ENCODE assay signal across 2 cellular contexts in the genomic region with DNA sequence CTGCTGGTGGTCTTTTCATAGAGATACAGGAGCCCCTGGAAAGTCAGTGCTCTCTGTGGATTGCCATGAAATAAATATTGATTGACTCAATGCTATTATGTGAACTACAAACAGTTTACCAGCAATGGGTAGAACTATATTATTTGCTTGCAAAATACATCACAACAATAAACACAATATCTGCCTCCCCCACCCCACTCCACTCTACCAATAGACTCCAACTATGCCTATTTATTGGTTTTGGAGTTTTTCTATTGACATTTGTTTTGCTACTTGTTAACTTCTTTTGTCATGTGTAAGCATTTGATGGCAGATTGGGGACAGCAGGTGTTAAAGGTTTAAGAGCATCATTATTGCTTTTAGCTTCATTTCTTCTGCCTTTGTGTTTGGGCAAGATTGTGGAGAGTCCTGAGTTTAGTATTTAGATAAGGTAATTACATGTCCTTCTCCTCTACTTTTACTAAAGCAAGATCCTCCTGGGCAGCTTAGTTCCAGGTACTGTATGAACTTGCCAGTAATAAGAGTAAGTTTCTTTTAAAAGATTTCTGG.
TF ChIP-seq lines count a peak whose summit lies in the region.

No MANE protein-coding gene starts in this region.

TF ChIP-seq in HepG2, 621 proteins besides CTCF, POLR2A, EP300 and RAD21:
- TF ChIP-seq ZNF839 (CRISPR knock-in tag; IDR thresholded peaks at IDR 0.05; ENCODE audit: borderline replicate concordance) (no peak), ZNF24 (IDR thresholded peaks at IDR 0.05) (peak; percentile 82), POLR2G (IDR thresholded peaks at IDR 0.05; ENCODE audit: low read depth, low read length) (0 out of 2 replicates have a peak, but pooled peaks have one; percentile 40), POLR2AphosphoS5 (IDR thresholded peaks at IDR 0.05; ENCODE audit: low read depth, low read length) (peak; percentile 30; the same call in 1 of the 2 replicates), NFYC (CRISPR knock-in tag; IDR thresholded peaks at IDR 0.05) (no peak), RBFOX2 (IDR thresholded peaks at IDR 0.05; ENCODE audit: low read depth, low read length) (peak; percentile 73), FOXP1 (IDR thresholded peaks at IDR 0.05) (no peak), FOXP1 (CRISPR knock-in tag; IDR thresholded peaks at IDR 0.05) (0 out of 2 replicates have a peak, but pooled peaks have one; percentile 7), POLR2AphosphoS2 (IDR thresholded peaks at IDR 0.05; ENCODE audit: low read depth, low read length) (peak; percentile 56; the same call in 1 of the 2 replicates), RBM22 (optimal IDR thresholded peaks at IDR 0.05; ENCODE audit: low read length) (peak; percentile 96), ELF1 (CRISPR knock-in tag; IDR thresholded peaks at IDR 0.05) (no peak), SOX5 (CRISPR knock-in tag; IDR thresholded peaks at IDR 0.05; ENCODE audit: borderline replicate concordance) (0 out of 2 replicates have a peak, but pooled peaks have one; percentile 7), HNRNPL (IDR thresholded peaks at IDR 0.05; ENCODE audit: low read depth, low read length) (0 out of 2 replicates have a peak, but pooled peaks have one; percentile 29), SSRP1 (CRISPR knock-in tag; IDR thresholded peaks at IDR 0.05) (peak; percentile 59; the same call in 1 of the 2 replicates)
- TF ChIP-seq, protein P1, sequence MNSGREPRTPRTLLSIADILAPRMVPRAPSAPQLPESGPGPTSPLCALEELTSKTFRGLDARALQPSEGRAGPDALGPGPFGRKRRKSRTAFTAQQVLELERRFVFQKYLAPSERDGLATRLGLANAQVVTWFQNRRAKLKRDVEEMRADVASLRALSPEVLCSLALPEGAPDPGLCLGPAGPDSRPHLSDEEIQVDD (CRISPR knock-in tag; IDR thresholded peaks at IDR 0.05; ENCODE audit: borderline replicate concordance) = no peak

TF ChIP-seq in K562, 482 proteins besides CTCF, POLR2A, EP300 and RAD21:
- TF ChIP-seq ZNF24 (IDR thresholded peaks at IDR 0.05) (peak; percentile 94), ZKSCAN3 (CRISPR knock-in tag; IDR thresholded peaks at IDR 0.05) (no peak), NCOR1 (IDR thresholded peaks at IDR 0.05) (no peak), ZNF197 (CRISPR knock-in tag; IDR thresholded peaks at IDR 0.05; ENCODE audit: low read depth) (no peak), HDGF (IDR thresholded peaks at IDR 0.05) (no peak), ZNF133 (CRISPR knock-in tag; IDR thresholded peaks at IDR 0.05) (no peak), SOX6 (IDR thresholded peaks at IDR 0.05) (no peak), SETDB1 (IDR thresholded peaks at IDR 0.05; ENCODE audit: low read length) (no peak), ESRRA (IDR thresholded peaks at IDR 0.05; ENCODE audit: borderline replicate concordance, low read depth) (no peak), PURB (CRISPR knock-in tag; IDR thresholded peaks at IDR 0.05; ENCODE audit: low read depth) (no peak), TAL1 (IDR thresholded peaks at IDR 0.05) (peak; percentile 22; the same call in 1 of the 2 replicates)
